In genomic region chr3:184377882-184378445, GRCh38 we compare ENCODE assay signal across 10 cellular contexts. TPM values are rescaled to one million over a fixed set of nuclear protein-coding genes. Genes with fewer than 3 reads are reported as not detected.
DNase-seq lines count a peak whose midpoint lies in the region; ATAC-seq and TF ChIP-seq lines count a peak whose summit lies in the region.
"Had no signal": no experiment of that assay in that cellular context is flagged by ENCODE, and none has a peak within 500 bp of the region (broad histone marks: within the 10 kb centered on the region; RNA-seq: fewer than 3 reads in every experiment).

Gene THPO, minus strand, starts transcription at chr3:184378207. Its CDS starts 1,948 bp downstream, at chr3:184376259.

- H3K36me3 ChIP-seq in ES-I3 (ENCODE audit: insufficient read depth, low read length) (no peaks in the 10 kb centered on the region), Peyer's patch (no peaks in the 10 kb centered on the region), hepatocyte (replicated peaks; ENCODE audit: insufficient read depth, low read depth) (no peaks in the 10 kb centered on the region), psoas muscle (ENCODE audit: insufficient read depth in 1 of 2, low read depth in 1 of 2) (no peaks in the 10 kb centered on the region)

- peaks cover 0 to 15% of the 10 kb centered on the region in 2 donors for H3K27me3 ChIP-seq in Peyer's patch
- H3K27me3 ChIP-seq in hepatocyte: peaks cover 15% of the 10 kb centered on the region
- H3K27me3 ChIP-seq in psoas muscle (ENCODE audit: insufficient read depth in 3 of 3, low read length in 2 of 3): peaks cover 0 to 32% (median 0%) of the 10 kb centered on the region in 3 donors

- ATAC-seq in psoas muscle: peak; percentile 45 to 75 (median 68)

- DNase-seq in Peyer's patch (peak in 1 of 3 donors; percentile 49), hepatocyte (ENCODE audit: low spot score) (peak; percentile 65), psoas muscle (peak in 1 of 2 donors; percentile 47), GM13977 (ENCODE audit: low spot score) (no peak), GM10266 (ENCODE audit: extremely low spot score) (no peak)
- DNase-seq in stimulated activated CD8-positive, alpha-beta memory T cell treated with anti-CD3 and anti-CD28 coated beads, Interleukin-4, amount 100 ng/mL, for 48 hours: no peak
- DNase-seq in activated T-cell treated with anti-CD3 and anti-CD28 coated beads, Interleukin-2, amount 50 U/mL, for 48 hours: no peak
- DNase-seq: activated naive CD8-positive, alpha-beta T cell treated with anti-CD3 and anti-CD28 coated beads, Interleukin-2, amount 10 ng/mL, durations not matched to agents 7 days and 5 days had no signal

- intact Hi-C loops in psoas muscle (cut with DNase I): loop anchor here in 1 of 2 donors (10.0 kb wide), 1 partner anchor 397 kb away; no protein-coding TSS in a partner anchor

- no peak within 1 kb of the TSS for H2AFZ ChIP-seq in hepatocyte

- H3K4me1 ChIP-seq in ES-I3 (ENCODE audit: insufficient read depth, low read length): peaks cover 14% of the 10 kb centered on the region; the same call in 1 of the 2 replicates
- peaks cover 0 to 12% (median 10%) of the 10 kb centered on the region in 4 donors for H3K4me1 ChIP-seq in Peyer's patch
- peaks cover 20% of the 10 kb centered on the region for H3K4me1 ChIP-seq in hepatocyte (ENCODE audit: insufficient read depth)
- peaks cover 10% of the 10 kb centered on the region for H3K4me1 ChIP-seq in psoas muscle

- WGBS in hepatocyte (ENCODE audit: low lambda C conversion rate, missing lambda C conversion rate): 47% methylated on average over 7 of the region's 7 CpGs
- WGBS in psoas muscle, 3 donors: 52 to 56% (median 53%) methylated on average over 7 of the region's 7 CpGs

- H3K9me2 ChIP-seq in hepatocyte (replicated peaks; ENCODE audit: insufficient read depth): no peaks in the 10 kb centered on the region

- peak within 1 kb of the TSS; percentile 75 for H3K4me2 ChIP-seq in hepatocyte

- TF ChIP-seq POLR2A in Peyer's patch (IDR thresholded peaks at IDR 0.05): no peak

- H3K4me3 ChIP-seq in Peyer's patch: no peak within 1 kb of the TSS
- no peak within 1 kb of the TSS for H3K4me3 ChIP-seq in hepatocyte
- H3K4me3 ChIP-seq in psoas muscle: peak within 1 kb of the TSS; percentile 57

- TF ChIP-seq CTCF in Peyer's patch (IDR thresholded peaks at IDR 0.05) (no peak), hepatocyte (IDR thresholded peaks at IDR 0.05; ENCODE audit: poor library complexity) (no peak), psoas muscle (IDR thresholded peaks at IDR 0.05) (no peak), GM13977 (IDR thresholded peaks at IDR 0.05; ENCODE audit: extremely low read depth, insufficient read depth, missing control alignments) (no peak), GM10266 (IDR thresholded peaks at IDR 0.05; ENCODE audit: control insufficient read depth, insufficient read depth, low read depth, missing control alignments) (no peak)

- peak within 1 kb of the TSS; percentile 18; the same call in 1 of the 2 replicates for H3K9ac ChIP-seq in ES-I3 (ENCODE audit: low read depth, low read length)

- no peaks in the 10 kb centered on the region for H3K79me2 ChIP-seq in hepatocyte

- H3K9me3 ChIP-seq in ES-I3 (ENCODE audit: control insufficient read depth, insufficient read depth, low read length): no peaks in the 10 kb centered on the region
- no peaks in the 10 kb centered on the region for H3K9me3 ChIP-seq in Peyer's patch
- H3K9me3 ChIP-seq in hepatocyte (ENCODE audit: low read depth): no peaks in the 10 kb centered on the region
- no peaks in the 10 kb centered on the region for H3K9me3 ChIP-seq in psoas muscle

- H4K20me1 ChIP-seq in hepatocyte (ENCODE audit: insufficient read depth, poor library complexity, severe bottlenecking): no peaks in the 10 kb centered on the region

- H3K27ac ChIP-seq in Peyer's patch (peak within 1 kb of the TSS; percentile 38 to 82 (median 58)), hepatocyte (peak within 1 kb of the TSS; percentile 74), psoas muscle (peak within 1 kb of the TSS; percentile 77)
- H3K27ac ChIP-seq: RWPE1 had no signal

- in situ Hi-C loops in GM13977 (cut with MboI; ENCODE audit: low pct_unique_long_range_greater_than_20kb, low sequenced_read_pairs, unreplicated experiment): no loop called here

RNA-seq across cellular contexts. Expression of gene THPO, which starts in this region (rescaled TPM):
- 1 to 10 TPM in 1 of 4 donors, under 1 TPM in 1, not detected in 2; 0.54 to 2.5 TPM for total RNA-seq in Peyer's patch
- 1.5 and 1.8 TPM in 2 replicates for total RNA-seq in hepatocyte
- 4.0 and 5.2 TPM in 2 replicates for polyA plus RNA-seq in hepatocyte
- 1 to 10 TPM in 2 of 4 donors, under 1 TPM in 2; 0.79 to 3.0 (median 1.3) TPM for total RNA-seq in psoas muscle
- 1 to 10 TPM in 1 of 3 donors, under 1 TPM in 2; 0.49 to 1.2 (median 0.55) TPM for polyA plus RNA-seq in psoas muscle
- total RNA-seq: activated naive CD8-positive, alpha-beta T cell treated with anti-CD3 and anti-CD28 coated beads, Interleukin-2, amount 10 ng/mL, durations not matched to agents 7 days and 5 days had no signal
